2 cellular contexts compared by ENCODE assay signal in the genomic region with DNA sequence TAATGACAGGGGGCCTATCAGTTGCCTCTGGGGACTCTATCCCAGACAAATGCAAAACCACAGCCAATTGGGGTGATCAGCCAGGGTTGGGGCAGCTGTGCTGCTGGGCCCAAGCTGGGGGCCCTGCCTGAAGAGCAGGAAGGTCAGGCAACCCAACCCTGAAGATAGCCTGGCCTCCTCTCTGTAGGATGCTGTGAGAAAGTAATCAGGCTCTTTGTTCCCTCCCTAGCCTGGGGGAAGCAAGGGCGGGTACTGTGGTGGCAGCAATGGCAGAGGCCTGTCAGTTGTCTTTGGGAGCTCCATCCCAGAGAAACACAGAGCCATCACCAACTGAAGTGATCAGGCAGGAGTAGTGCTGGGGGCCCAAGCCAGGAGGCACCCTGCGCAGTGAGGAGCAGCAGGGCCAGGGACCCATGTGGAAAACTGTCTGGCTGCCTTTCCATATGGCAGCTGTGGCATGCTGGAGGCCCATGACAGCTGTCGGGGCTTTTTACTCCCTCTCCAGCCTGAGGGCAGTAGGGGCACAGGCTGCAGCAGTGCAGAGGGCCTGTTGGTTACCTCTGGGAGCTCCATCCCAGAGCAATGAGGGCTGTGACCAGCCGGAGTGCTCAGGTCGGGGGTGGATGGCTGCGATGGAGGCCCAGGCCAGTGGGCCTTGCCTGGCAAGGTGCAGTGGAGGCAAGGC.
TF ChIP-seq lines count a peak whose summit lies in the region.

No MANE protein-coding gene starts in this region.

TF ChIP-seq in HCT116, 20 proteins besides CTCF, POLR2A, EP300 and RAD21:
- TF ChIP-seq YY1 (IDR thresholded peaks at IDR 0.05; ENCODE audit: extremely low read depth, insufficient replicate concordance, low read depth, low read length) = no peak
- TF ChIP-seq ZBTB33 (IDR thresholded peaks at IDR 0.05; ENCODE audit: extremely low read depth, insufficient replicate concordance, low read length) = no peak
- no peak for TF ChIP-seq SRF (IDR thresholded peaks at IDR 0.05; ENCODE audit: low read depth)
- TF ChIP-seq EGR1 (IDR thresholded peaks at IDR 0.05; ENCODE audit: low read depth) = no peak

TF ChIP-seq in K562, 482 proteins besides CTCF, POLR2A, EP300 and RAD21:
- TF ChIP-seq DACH1 (IDR thresholded peaks at IDR 0.05; ENCODE audit: partially characterized antibody) (no peak), NR2F6 (CRISPR knock-in tag; IDR thresholded peaks at IDR 0.05) (no peak), BCOR (IDR thresholded peaks at IDR 0.05) (no peak), SMARCC2 (IDR thresholded peaks at IDR 0.05; ENCODE audit: low read depth) (no peak), MYC (IDR thresholded peaks at IDR 0.05; ENCODE audit: low read depth, low read length) (no peak), MYC (CRISPR knock-in tag; IDR thresholded peaks at IDR 0.05; ENCODE audit: borderline replicate concordance, low read depth) (no peak), HDAC8 (tag; IDR thresholded peaks at IDR 0.05) (no peak), ARNT (IDR thresholded peaks at IDR 0.05) (no peak), STAT5A (IDR thresholded peaks at IDR 0.05; ENCODE audit: borderline replicate concordance, low read length) (no peak), RBM34 (IDR thresholded peaks at IDR 0.05; ENCODE audit: borderline replicate concordance, insufficient read depth, low read length) (no peak), ZNF668 (CRISPR knock-in tag; IDR thresholded peaks at IDR 0.05) (no peak), RHOXF2B (CRISPR knock-in tag; conservative IDR thresholded peaks at IDR 0.05) (no peak)
- TF ChIP-seq, protein P1, sequence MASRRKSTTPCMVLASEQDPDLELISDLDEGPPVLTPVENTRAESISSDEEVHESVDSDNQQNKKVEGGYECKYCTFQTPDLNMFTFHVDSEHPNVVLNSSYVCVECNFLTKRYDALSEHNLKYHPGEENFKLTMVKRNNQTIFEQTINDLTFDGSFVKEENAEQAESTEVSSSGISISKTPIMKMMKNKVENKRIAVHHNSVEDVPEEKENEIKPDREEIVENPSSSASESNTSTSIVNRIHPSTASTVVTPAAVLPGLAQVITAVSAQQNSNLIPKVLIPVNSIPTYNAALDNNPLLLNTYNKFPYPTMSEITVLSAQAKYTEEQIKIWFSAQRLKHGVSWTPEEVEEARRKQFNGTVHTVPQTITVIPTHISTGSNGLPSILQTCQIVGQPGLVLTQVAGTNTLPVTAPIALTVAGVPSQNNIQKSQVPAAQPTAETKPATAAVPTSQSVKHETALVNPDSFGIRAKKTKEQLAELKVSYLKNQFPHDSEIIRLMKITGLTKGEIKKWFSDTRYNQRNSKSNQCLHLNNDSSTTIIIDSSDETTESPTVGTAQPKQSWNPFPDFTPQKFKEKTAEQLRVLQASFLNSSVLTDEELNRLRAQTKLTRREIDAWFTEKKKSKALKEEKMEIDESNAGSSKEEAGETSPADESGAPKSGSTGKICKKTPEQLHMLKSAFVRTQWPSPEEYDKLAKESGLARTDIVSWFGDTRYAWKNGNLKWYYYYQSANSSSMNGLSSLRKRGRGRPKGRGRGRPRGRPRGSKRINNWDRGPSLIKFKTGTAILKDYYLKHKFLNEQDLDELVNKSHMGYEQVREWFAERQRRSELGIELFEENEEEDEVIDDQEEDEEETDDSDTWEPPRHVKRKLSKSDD (conservative IDR thresholded peaks at IDR 0.05; ENCODE audit: low read length) = no peak
